ENCODE assay signal across 28 cellular contexts in genomic region chr5:177542816-177543472, GRCh38. TPM values are rescaled to one million over a fixed set of nuclear protein-coding genes. Genes with fewer than 3 reads are reported as not detected.
DNase-seq lines count a peak whose midpoint lies in the region; ATAC-seq, FAIRE-seq and TF ChIP-seq lines count a peak whose summit lies in the region.
"Had no signal": no experiment of that assay in that cellular context is flagged by ENCODE, and none has a peak within 500 bp of the region (broad histone marks: within the 10 kb centered on the region; RNA-seq: fewer than 3 reads in every experiment).

No MANE protein-coding gene starts in this region.

- H3K4me3 Mint-ChIP-seq in astrocyte (ENCODE audit: unreplicated experiment) (peak overlapping the region; percentile 27), neural progenitor cell (no peak overlapping the region)
- H3K4me3 Mint-ChIP-seq: activated CD4-positive, alpha-beta T cell treated with anti-CD3 and anti-CD28 coated beads for 36 hours; activated T-cell treated with anti-CD3 and anti-CD28 coated beads, Interleukin-2, amount 50 U/mL, for 24 hours; memory B cell had no signal

- ATAC-seq in heart right ventricle (no peak), GM18873 (IDR thresholded peaks at IDR 0.05; ENCODE audit: low FRiP score, unreplicated experiment) (no peak)
- ATAC-seq: A549; activated CD4-positive, alpha-beta T cell treated with anti-CD3 and anti-CD28 coated beads for 36 hours; PC-3 had no signal

- intact Hi-C loops in left ventricle myocardium inferior (cut with micrococcal nuclease): no loop called here
- intact Hi-C loops in heart right ventricle (cut with DNase I): loop anchor here in 1 of 10 donors (10.0 kb wide), 1 partner anchor 52 kb away; the partner anchor contains the start of gene TMED9
- intact Hi-C loops in tibial artery (cut with DNase I; ENCODE audit: low total_unique reads): no loop called here

- H3K9ac ChIP-seq in astrocyte (ENCODE audit: low read length) (no peak overlapping the region), neural progenitor cell (no peak overlapping the region)
- H3K9ac ChIP-seq: KMS-11 had no signal

- H3K27ac ChIP-seq in left ventricle myocardium inferior (replicated peaks) (peak overlapping the region; percentile 80), heart right ventricle (peak overlapping the region in 2 of 10 donors; percentile 17 to 24), astrocyte (ENCODE audit: low read depth, low read length) (no peak overlapping the region), neural progenitor cell (peak overlapping the region; percentile 33), tibial artery (peak overlapping the region; percentile 28 to 71)
- H3K27ac ChIP-seq: A549, KMS-11, prostate gland, stomach had no signal

- H3K36me3 Mint-ChIP-seq in astrocyte (ENCODE audit: low read depth, unreplicated experiment) (peaks cover 8% of the 10 kb centered on the region), neural progenitor cell (peaks cover 13% of the 10 kb centered on the region)

- H3K27me3 ChIP-seq in left ventricle myocardium inferior (ENCODE audit: low read depth) (no peaks in the 10 kb centered on the region), heart right ventricle (no peaks in the 10 kb centered on the region), astrocyte (ENCODE audit: insufficient read depth, low read length) (no peaks in the 10 kb centered on the region), neural progenitor cell (no peaks in the 10 kb centered on the region), tibial artery (no peaks in the 10 kb centered on the region)
- H3K27me3 ChIP-seq: esophagus muscularis mucosa, neutrophil, stomach, tibial nerve had no signal

- TF ChIP-seq CTCF in left ventricle myocardium inferior (IDR thresholded peaks at IDR 0.05; ENCODE audit: borderline replicate concordance) (no peak), heart right ventricle (IDR thresholded peaks at IDR 0.05) (no peak), astrocyte (IDR thresholded peaks at IDR 0.05; ENCODE audit: insufficient read depth, low read depth, low read length) (no peak), neural progenitor cell (IDR thresholded peaks at IDR 0.05) (no peak), tibial artery (IDR thresholded peaks at IDR 0.05) (no peak)

- peaks cover 51% of the 10 kb centered on the region for H3K4me1 Mint-ChIP-seq in astrocyte (ENCODE audit: low read depth, unreplicated experiment)
- peaks cover 41% of the 10 kb centered on the region for H3K4me1 Mint-ChIP-seq in neural progenitor cell

- H3K27me3 Mint-ChIP-seq in astrocyte (ENCODE audit: low read depth, unreplicated experiment) (no peaks in the 10 kb centered on the region), neural progenitor cell (ENCODE audit: insufficient read depth, low read depth) (no peaks in the 10 kb centered on the region)
- H3K27me3 Mint-ChIP-seq: activated CD4-positive, alpha-beta T cell treated with anti-CD3 and anti-CD28 coated beads for 36 hours; activated T-cell treated with anti-CD3 and anti-CD28 coated beads, Interleukin-2, amount 50 U/mL, for 24 hours; memory B cell had no signal

- H2AFZ ChIP-seq in astrocyte (ENCODE audit: low read depth, low read length) (no peak overlapping the region), neural progenitor cell (replicated peaks) (no peak overlapping the region)

- H3K36me3 ChIP-seq in left ventricle myocardium inferior (peaks cover 12% of the 10 kb centered on the region), heart right ventricle (peaks cover 0 to 33% (median 0%) of the 10 kb centered on the region in 9 donors), astrocyte (ENCODE audit: insufficient read depth, low read length) (no peaks in the 10 kb centered on the region), neural progenitor cell (no peaks in the 10 kb centered on the region), tibial artery (peaks cover 0 to 12% (median 0%) of the 10 kb centered on the region in 3 donors)
- H3K36me3 ChIP-seq: prostate gland had no signal

- H3K27ac Mint-ChIP-seq in astrocyte (ENCODE audit: unreplicated experiment): no peak overlapping the region
- H3K27ac Mint-ChIP-seq in neural progenitor cell: no peak overlapping the region
- H3K27ac Mint-ChIP-seq: activated CD4-positive, alpha-beta T cell treated with anti-CD3 and anti-CD28 coated beads for 36 hours; memory B cell had no signal

- H3K4me2 ChIP-seq in astrocyte (ENCODE audit: low read length) (no peak overlapping the region), neural progenitor cell (peak overlapping the region; percentile 72)
- H3K4me2 ChIP-seq: A549, KMS-11 had no signal

- peaks cover 37% of the 10 kb centered on the region for H3F3A ChIP-seq in neural progenitor cell (ENCODE audit: low read depth)

- no peaks in the 10 kb centered on the region for H3K9me3 Mint-ChIP-seq in astrocyte (ENCODE audit: unreplicated experiment)
- no peaks in the 10 kb centered on the region for H3K9me3 Mint-ChIP-seq in neural progenitor cell
- H3K9me3 Mint-ChIP-seq: activated T-cell treated with anti-CD3 and anti-CD28 coated beads, Interleukin-2, amount 50 U/mL, for 24 hours; memory B cell had no signal

- no peak for FAIRE-seq in astrocyte (lab: Jason Lieb, UNC)
- FAIRE-seq: A549, GM18507 had no signal

- H3K4me1 ChIP-seq in left ventricle myocardium inferior (peaks cover 84% of the 10 kb centered on the region), heart right ventricle (peaks cover 15 to 83% (median 76%) of the 10 kb centered on the region in 9 donors), astrocyte (ENCODE audit: insufficient read depth, low read length) (peaks cover 21% of the 10 kb centered on the region), neural progenitor cell (peaks cover 28% of the 10 kb centered on the region), tibial artery (peaks cover 3 to 88% (median 70%) of the 10 kb centered on the region in 4 donors)

- H4K20me1 ChIP-seq in astrocyte (ENCODE audit: insufficient read depth, low read length): peaks cover 75% of the 10 kb centered on the region
- H4K20me1 ChIP-seq in neural progenitor cell (ENCODE audit: low read depth): peaks cover 97% of the 10 kb centered on the region

- 92% methylated on average over 4 of the region's 4 CpGs for WGBS in heart right ventricle, 2 donors

- H3K9me3 ChIP-seq in left ventricle myocardium inferior (replicated peaks) (no peaks in the 10 kb centered on the region), heart right ventricle (no peaks in the 10 kb centered on the region), astrocyte (ENCODE audit: insufficient read depth, low read depth, low read length) (no peaks in the 10 kb centered on the region), neural progenitor cell (ENCODE audit: low read depth) (no peaks in the 10 kb centered on the region), tibial artery (no peaks in the 10 kb centered on the region)
- H3K9me3 ChIP-seq: A549, esophagus muscularis mucosa, neutrophil, prostate gland, stomach, tibial nerve had no signal

- H3K4me3 ChIP-seq in left ventricle myocardium inferior (no peak overlapping the region), heart right ventricle (no peak overlapping the region), astrocyte (ENCODE audit: insufficient read depth, low read depth, low read length) (no peak overlapping the region), neural progenitor cell (peak overlapping the region; percentile 8), tibial artery (no peak overlapping the region)
- H3K4me3 ChIP-seq: A549, coronary artery, esophagus muscularis mucosa, prostate gland, stomach, tibial nerve had no signal

- no peak for DNase-seq in left ventricle myocardium inferior
- DNase-seq in heart right ventricle: no peak
- DNase-seq in astrocyte (ENCODE audit: low read depth): no peak
- peak; percentile 77 for DNase-seq in neural progenitor cell (ENCODE audit: low spot score)
- no peak for DNase-seq in tibial artery
- no peak for DNase-seq in stimulated activated CD4-positive, alpha-beta T cell treated with anti-CD3 and anti-CD28 coated beads, Interleukin-2, amount 100 ng/mL, for 48 hours
- no peak for DNase-seq in activated gamma-delta T cell (lab: John Stamatoyannopoulos, UW)
- DNase-seq: activated CD4-positive, alpha-beta T cell treated with anti-CD3 and anti-CD28 coated beads for 36 hours; activated T-cell treated with anti-CD3 and anti-CD28 coated beads, Interleukin-2, amount 50 U/mL, for 24 hours; DND-41; foreskin melanocyte; hippocampal formation; MM.1S; NCI-H1417; NCI-H2081; NCI-H345; PC-3; stomach had no signal

- peaks cover 72% of the 10 kb centered on the region for H3K79me2 ChIP-seq in astrocyte (ENCODE audit: insufficient read depth, low read length)
- H3K79me2 ChIP-seq in neural progenitor cell (ENCODE audit: low read depth): peaks cover 85% of the 10 kb centered on the region

RNA-seq across cellular contexts. Expression of gene FAM193B, which starts 11.4 kb away (rescaled TPM):
- total RNA-seq in left ventricle myocardium inferior (21.5 TPM), heart right ventricle (10 to 100 TPM; 14.1 to 34.4 (median 20.1) TPM), astrocyte (47.8 and 48.3 TPM in 2 replicates), neural progenitor cell (ENCODE audit: low replicate concordance) (42.5 and 78.5 TPM in 2 replicates)
- polyA plus RNA-seq in heart right ventricle: 100 to 1,000 TPM in 1 of 2 donors, 10 to 100 TPM in 1; 28.0 to 201 TPM

RNA-seq across cellular contexts. Expression of gene DDX41, which starts 26.2 kb away (rescaled TPM):
- total RNA-seq in left ventricle myocardium inferior (29.7 TPM), heart right ventricle (10 to 100 TPM; 19.7 to 53.2 (median 27.2) TPM), astrocyte (92.5 and 99.5 TPM in 2 replicates), neural progenitor cell (ENCODE audit: low replicate concordance) (60.7 and 118 TPM in 2 replicates)
- 10 to 100 TPM; 45.2 to 55.7 TPM for polyA plus RNA-seq in heart right ventricle

RNA-seq across cellular contexts. Expression of gene DOK3, which starts 33.3 kb away (rescaled TPM):
- 3.3 TPM for total RNA-seq in left ventricle myocardium inferior
- 10 to 100 TPM in 1 of 10 donors, 1 to 10 TPM in 7, under 1 TPM in 2; 0.74 to 11.4 (median 1.9) TPM for total RNA-seq in heart right ventricle
- polyA plus RNA-seq in heart right ventricle: 1 to 10 TPM; 2.4 to 4.0 TPM
- total RNA-seq in astrocyte: 15.6 and 16.3 TPM in 2 replicates
- total RNA-seq in neural progenitor cell (ENCODE audit: low replicate concordance): 0.54 and 0.93 TPM in 2 replicates

RNA-seq across cellular contexts. Expression of gene PDLIM7, which starts 45.5 kb away (rescaled TPM):
- 54.4 TPM for total RNA-seq in left ventricle myocardium inferior
- total RNA-seq in heart right ventricle: 10 to 100 TPM; 32.5 to 70.6 (median 51.0) TPM
- 100 to 1,000 TPM; 129 to 131 TPM for polyA plus RNA-seq in heart right ventricle
- 590 and 591 TPM in 2 replicates for total RNA-seq in astrocyte
- 38.7 and 208 TPM in 2 replicates for total RNA-seq in neural progenitor cell (ENCODE audit: low replicate concordance)

RNA-seq across cellular contexts. Expression of gene TMED9, which starts 49.1 kb away (rescaled TPM):
- 68.7 TPM for total RNA-seq in left ventricle myocardium inferior
- total RNA-seq in heart right ventricle: 100 to 1,000 TPM in 2 of 10 donors, 10 to 100 TPM in 8; 58.1 to 140 (median 69.5) TPM
- polyA plus RNA-seq in heart right ventricle: 100 to 1,000 TPM in 1 of 2 donors, 10 to 100 TPM in 1; 48.3 to 310 TPM
- 372 and 402 TPM in 2 replicates for total RNA-seq in astrocyte
- total RNA-seq in neural progenitor cell (ENCODE audit: low replicate concordance): 30.9 and 49.0 TPM in 2 replicates
